ENCODE assay signal across 18 cellular contexts in the genomic region with DNA sequence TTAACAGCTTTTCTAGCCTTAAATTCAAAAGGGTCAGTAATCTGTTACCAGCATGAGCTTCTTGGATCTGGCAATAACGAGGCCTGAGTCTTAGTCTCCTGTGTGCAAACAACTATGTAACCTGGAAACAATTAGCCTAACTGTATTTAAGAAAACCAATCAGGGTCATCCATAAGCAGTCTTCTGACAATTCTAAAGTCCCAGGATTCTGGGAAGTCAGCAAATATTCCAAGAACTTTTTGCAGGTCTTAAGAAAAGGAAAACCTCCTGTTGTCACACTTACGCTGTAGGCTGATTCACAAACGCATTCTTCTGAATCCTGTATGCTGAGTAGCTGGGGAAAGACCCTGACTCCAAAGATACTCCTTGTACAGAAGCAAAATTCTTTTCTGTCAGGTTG.
DNase-seq lines count a peak whose midpoint lies in the region; ATAC-seq and TF ChIP-seq lines count a peak whose summit lies in the region.
"Had no signal": no experiment of that assay in that cellular context is flagged by ENCODE, and none has a peak within 500 bp of the region (broad histone marks: within the 10 kb centered on the region; RNA-seq: fewer than 3 reads in every experiment).

No MANE protein-coding gene starts in this region.

- H3K27ac ChIP-seq in SK-N-MC (no peak overlapping the region), neural progenitor cell (peak overlapping the region; percentile 13), transverse colon (peak overlapping the region in 3 of 4 donors; percentile 26 to 53 (median 32))

- H3K36me3 ChIP-seq in SK-N-MC (ENCODE audit: insufficient read depth, low read length) (no peaks in the 10 kb centered on the region), neural progenitor cell (no peaks in the 10 kb centered on the region), transverse colon (no peaks in the 10 kb centered on the region)
- H3K36me3 ChIP-seq: BE2C had no signal

- no peaks in the 10 kb centered on the region for H3K9me3 Mint-ChIP-seq in neural progenitor cell
- H3K9me3 Mint-ChIP-seq: activated T-helper 17 cell treated with anti-CD3 and anti-CD28 coated beads, Interleukin-2, amount 50 U/mL, for 72 hours; neural crest cell; T-helper 1 cell treated with Interleukin-12 subunit alpha and Interleukin-12 subunit beta and Interleukin-4 antibody, amounts not matched to agents 30 μg/mL and 1 μg/mL, for 36 hours had no signal

- no peak overlapping the region for H3K27ac Mint-ChIP-seq in neural progenitor cell
- H3K27ac Mint-ChIP-seq: activated T-helper 17 cell treated with anti-CD3 and anti-CD28 coated beads, Interleukin-2, amount 50 U/mL, for 72 hours; immature natural killer cell; T-helper 1 cell treated with Interleukin-12 subunit alpha and Interleukin-12 subunit beta and Interleukin-4 antibody, amounts not matched to agents 30 μg/mL and 1 μg/mL, for 36 hours had no signal

- intact Hi-C loops in transverse colon (cut with DNase I; ENCODE audit: low total_unique reads), result no loop called here

- 51 to 53% methylated on average over 3 of the region's 3 CpGs for WGBS in transverse colon (ENCODE audit: low coverage in 1 of 2), 2 donors

- ATAC-seq in HG02763 (IDR thresholded peaks at IDR 0.05; ENCODE audit: unreplicated experiment), result no peak
- ATAC-seq: activated T-helper 17 cell treated with anti-CD3 and anti-CD28 coated beads, Interleukin-2, amount 50 U/mL, for 72 hours; Right ventricle myocardium inferior had no signal

- H3K4me3 ChIP-seq in SK-N-MC (peak overlapping the region; percentile 40), neural progenitor cell (no peak overlapping the region), transverse colon (no peak overlapping the region)

- H3K27me3 ChIP-seq in neural progenitor cell, result no peaks in the 10 kb centered on the region
- H3K27me3 ChIP-seq in transverse colon, result no peaks in the 10 kb centered on the region
- H3K27me3 ChIP-seq: BE2C had no signal

- H3K36me3 Mint-ChIP-seq in neural progenitor cell, result no peaks in the 10 kb centered on the region
- H3K36me3 Mint-ChIP-seq: immature natural killer cell had no signal

- H3K4me3 Mint-ChIP-seq in neural progenitor cell, result no peak overlapping the region
- H3K4me3 Mint-ChIP-seq: activated T-helper 17 cell treated with anti-CD3 and anti-CD28 coated beads, Interleukin-2, amount 50 U/mL, for 72 hours; immature natural killer cell; neural crest cell; T-helper 1 cell treated with Interleukin-12 subunit alpha and Interleukin-12 subunit beta and Interleukin-4 antibody, amounts not matched to agents 30 μg/mL and 1 μg/mL, for 36 hours had no signal

- no peaks in the 10 kb centered on the region for H4K20me1 ChIP-seq in neural progenitor cell (ENCODE audit: low read depth)

- H3K4me1 ChIP-seq in neural progenitor cell, result peaks cover 6% of the 10 kb centered on the region
- H3K4me1 ChIP-seq in transverse colon, result peaks cover 0 to 9% (median 0%) of the 10 kb centered on the region in 4 donors
- H3K4me1 ChIP-seq: BE2C had no signal

- no peaks in the 10 kb centered on the region for H3F3A ChIP-seq in neural progenitor cell (ENCODE audit: low read depth)

- TF ChIP-seq EP300 in transverse colon (IDR thresholded peaks at IDR 0.05; ENCODE audit: low read depth), result no peak

- DNase-seq in SK-N-MC (ENCODE audit: low read depth, low spot score), result no peak
- peak; percentile 42 for DNase-seq in fibroblast of gingiva (ENCODE audit: low read depth)
- peak; percentile 46 for DNase-seq in neural progenitor cell (ENCODE audit: low spot score)
- DNase-seq in transverse colon, result no peak
- DNase-seq in NCI-H2227 (lab: John Stamatoyannopoulos, UW; ENCODE audit: unreplicated experiment), result no peak
- no peak for DNase-seq in NCI-H345 treated with DMSO at 0.1 percent for 48 hours (lab: John Stamatoyannopoulos, UW; ENCODE audit: unreplicated experiment)
- no peak for DNase-seq in putamen (ENCODE audit: low spot score)
- DNase-seq: activated CD4-positive, CD25-positive, alpha-beta regulatory T cell; BE2C; immature natural killer cell; NCI-H345; stimulated activated CD4-positive, alpha-beta T cell treated with anti-CD3 and anti-CD28 coated beads, Interleukin-4, amount 100 ng/mL, for 4 hours; stimulated activated CD8-positive, alpha-beta memory T cell treated with anti-CD3 and anti-CD28 coated beads, Interleukin-4, amount 100 ng/mL, for 48 hours had no signal

- no peaks in the 10 kb centered on the region for H3K79me2 ChIP-seq in neural progenitor cell (ENCODE audit: low read depth)

- H3K4me1 Mint-ChIP-seq in neural progenitor cell, result peaks cover 7% of the 10 kb centered on the region
- H3K4me1 Mint-ChIP-seq: activated T-helper 17 cell treated with anti-CD3 and anti-CD28 coated beads, Interleukin-2, amount 50 U/mL, for 72 hours; immature natural killer cell had no signal

- TF ChIP-seq CTCF in neural progenitor cell (IDR thresholded peaks at IDR 0.05) (no peak), transverse colon (IDR thresholded peaks at IDR 0.05) (no peak)

- in situ Hi-C loops in transverse colon (cut with MboI; ENCODE audit: low pct_ligation_motif_present in 1 of 4, low pct_unique_long_range_greater_than_20kb in 1 of 4, low sequenced_read_pairs in 3 of 4), result no loop called here

- H3K4me2 ChIP-seq in neural progenitor cell, result no peak overlapping the region

- TF ChIP-seq POLR2A in transverse colon (IDR thresholded peaks at IDR 0.05), result no peak

- no peaks in the 10 kb centered on the region for H3K27me3 Mint-ChIP-seq in neural progenitor cell (ENCODE audit: insufficient read depth, low read depth)

- H2AFZ ChIP-seq in neural progenitor cell (replicated peaks), result peak overlapping the region; percentile 93

- H3K9me3 ChIP-seq in SK-N-MC (ENCODE audit: low read depth, low read length) (no peaks in the 10 kb centered on the region), neural progenitor cell (ENCODE audit: low read depth) (no peaks in the 10 kb centered on the region), transverse colon (no peaks in the 10 kb centered on the region)
- H3K9me3 ChIP-seq: BE2C had no signal

- H3K9ac ChIP-seq in SK-N-MC (ENCODE audit: insufficient read length) (no peak overlapping the region), neural progenitor cell (no peak overlapping the region)

Comparison
In these comparisons a context has a peak if more than half of its experiments do, and no peak if none do; other contexts are left out.
1. DNase-seq: peak in fibroblast of gingiva (single experiment) and neural progenitor cell (single experiment); none in SK-N-MC (single experiment), transverse colon (single experiment), NCI-H2227 (single experiment), NCI-H345 treated with DMSO at 0.1 percent for 48 hours (single experiment) and putamen (single experiment).